Comparison of ENCODE assay signal across 1 cellular context in genomic region chr6:87663434-87663833, GRCh38.
TF ChIP-seq lines count a peak whose summit lies in the region.

No MANE protein-coding gene starts in this region.

TF ChIP-seq in IMR-90, 13 proteins besides CTCF, POLR2A, EP300 and RAD21:
- TF ChIP-seq MAZ (IDR thresholded peaks at IDR 0.05; ENCODE audit: borderline replicate concordance, low read depth, low read length) (no peak), MAFK (IDR thresholded peaks at IDR 0.05; ENCODE audit: low read depth, low read length) (no peak), RFX5 (IDR thresholded peaks at IDR 0.05; ENCODE audit: low read depth, low read length) (no peak), USF2 (IDR thresholded peaks at IDR 0.05; ENCODE audit: low read depth, low read length) (no peak), CHD1 (IDR thresholded peaks at IDR 0.05; ENCODE audit: low read depth, low read length) (no peak), BHLHE40 (IDR thresholded peaks at IDR 0.05; ENCODE audit: low read depth, low read length) (no peak), SMC3 (IDR thresholded peaks at IDR 0.05; ENCODE audit: low read depth, low read length) (no peak), ELK1 (IDR thresholded peaks at IDR 0.05; ENCODE audit: borderline replicate concordance, low read depth, low read length) (no peak), NFE2L2 (IDR thresholded peaks at IDR 0.05; ENCODE audit: low read depth, low read length) (no peak), FOS (IDR thresholded peaks at IDR 0.05; ENCODE audit: low read depth, low read length) (no peak), CEBPB (IDR thresholded peaks at IDR 0.05; ENCODE audit: low read depth, low read length) (no peak), RCOR1 (IDR thresholded peaks at IDR 0.05; ENCODE audit: insufficient replicate concordance, low read length) (no peak), MXI1 (IDR thresholded peaks at IDR 0.05; ENCODE audit: borderline replicate concordance, low read depth, low read length) (no peak)
